24 cellular contexts compared by ENCODE assay signal in the genomic region with DNA sequence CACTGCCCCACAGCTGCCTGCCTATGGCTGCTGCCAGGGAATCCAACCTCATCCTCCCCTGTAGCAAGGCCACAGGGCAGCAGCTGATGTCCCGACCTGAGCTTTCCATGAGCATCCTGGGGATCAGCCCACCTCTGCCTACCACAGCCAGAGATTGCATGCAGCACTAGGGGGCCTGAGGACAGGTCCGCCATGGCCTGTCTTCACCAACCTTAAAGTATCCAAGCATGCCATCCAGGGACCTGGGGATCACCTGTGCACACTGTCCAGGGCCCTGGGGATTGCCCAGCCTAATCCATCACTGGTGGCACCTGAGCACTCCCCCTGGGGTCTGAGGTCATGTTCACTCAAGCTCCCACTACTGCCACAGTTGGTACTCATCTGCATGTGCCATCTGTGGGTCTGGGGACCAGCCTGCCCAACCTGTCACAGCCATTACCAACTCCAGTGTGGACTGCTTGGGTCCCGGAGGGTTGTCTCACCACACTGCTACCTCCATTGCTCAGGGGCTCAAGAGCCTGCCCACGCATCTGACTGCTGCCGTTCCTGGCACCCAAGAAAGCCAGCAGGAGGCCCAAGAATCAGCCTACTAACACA.
"Had no signal": no experiment of that assay in that cellular context is flagged by ENCODE, and none has a peak within 500 bp of the region (broad histone marks: within the 10 kb centered on the region; RNA-seq: fewer than 3 reads in every experiment).

No MANE protein-coding gene starts in this region.

- FAIRE-seq: K562 had no signal

- H3K9me3 ChIP-seq: adrenal gland had no signal

- H3K27me3 ChIP-seq: adrenal gland had no signal

- H3K27ac ChIP-seq: adrenal gland, SJCRH30, SK-N-MC had no signal

- H3K4me3 ChIP-seq: adrenal gland, K562, SJCRH30, SK-N-MC had no signal

- H3K36me3 ChIP-seq: adrenal gland, SJCRH30 had no signal

- H3K4me1 ChIP-seq: adrenal gland, SJCRH30 had no signal

- ATAC-seq: activated CD8-positive, alpha-beta T cell treated with anti-CD3 and anti-CD28 coated beads for 36 hours; activated naive CD4-positive, alpha-beta T cell treated with anti-CD3 and anti-CD28 coated beads, Interleukin-2, amount 50 U/mL, for 72 hours; K562; Panc1 had no signal

- DNase-seq: activated CD4-positive, alpha-beta T cell treated with anti-CD3 and anti-CD28 coated beads, Interleukin-2, amount 10 ng/mL, durations not matched to agents 24 days and 14 days; activated CD4-positive, alpha-beta T cell treated with anti-CD3 and anti-CD28 coated beads, Interleukin-2, amount 50 U/mL, for 4 hours; activated CD8-positive, alpha-beta T cell treated with anti-CD3 and anti-CD28 coated beads for 36 hours; activated gamma-delta T cell; activated naive CD4-positive, alpha-beta T cell treated with anti-CD3 and anti-CD28 coated beads for 36 hours; activated T-cell treated with anti-CD3 and anti-CD28 coated beads, Interleukin-2, amount 50 U/mL, for 1 hour; NCI-H1092 treated with DMSO at 0.1 percent for 48 hours; NCI-H1417; NCI-H187 treated with DMSO at 0.1 percent for 48 hours; NCI-H2081; NCI-H2171 treated with DMSO at 0.1 percent for 48 hours; NCI-H2227 treated with DMSO at 0.1 percent for 48 hours; NCI-H446; NCI-H524; NCI-H69; NCI-H82; SHP77; SJCRH30; T1000 had no signal
